ENCODE assay signal across 37 cellular contexts in the genomic region with DNA sequence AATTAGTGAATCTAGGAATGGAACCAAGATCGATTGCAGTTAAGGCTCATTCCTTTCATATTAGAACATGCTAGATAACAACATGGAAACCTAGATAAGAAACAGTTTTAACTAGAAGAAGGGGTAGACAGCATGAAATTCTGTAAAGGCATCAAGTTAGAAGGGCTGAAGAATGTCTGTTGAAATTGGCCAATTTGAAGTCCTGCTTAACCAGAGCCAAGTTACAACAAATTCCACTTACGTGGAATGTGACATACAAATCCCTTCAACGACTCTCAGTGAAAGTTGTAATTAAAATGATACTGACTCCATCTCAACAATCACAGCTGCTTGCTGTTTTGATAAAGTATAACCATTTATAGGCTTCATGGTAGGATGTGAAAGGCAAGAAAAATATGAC.
"Had no signal": no experiment of that assay in that cellular context is flagged by ENCODE, and none has a peak within 500 bp of the region (broad histone marks: within the 10 kb centered on the region; RNA-seq: fewer than 3 reads in every experiment).

No MANE protein-coding gene starts in this region.

- H3K27me3 Mint-ChIP-seq: activated CD4-positive, alpha-beta memory T cell treated with anti-CD3 and anti-CD28 coated beads, Interleukin-2, amount 10 ng/mL, durations not matched to agents 7 days and 5 days; activated CD4-positive, alpha-beta T cell treated with anti-CD3 and anti-CD28 coated beads for 36 hours; activated CD4-positive, alpha-beta T cell treated with anti-CD3 and anti-CD28 coated beads, Interleukin-2, amount 10 ng/mL, durations not matched to agents 7 days and 5 days; activated CD8-positive, alpha-beta memory T cell treated with anti-CD3 and anti-CD28 coated beads, Interleukin-2, amount 10 ng/mL, durations not matched to agents 7 days and 5 days; activated naive CD4-positive, alpha-beta T cell treated with anti-CD3 and anti-CD28 coated beads, Interleukin-2, amount 10 ng/mL, durations not matched to agents 7 days and 5 days; activated naive CD4-positive, alpha-beta T cell treated with anti-CD3 and anti-CD28 coated beads, Interleukin-2, amount 50 U/mL, for 24 hours; activated naive CD8-positive, alpha-beta T cell; activated naive CD8-positive, alpha-beta T cell treated with anti-CD3 and anti-CD28 coated beads, Interleukin-2, amount 10 ng/mL, durations not matched to agents 7 days and 5 days; activated naive CD8-positive, alpha-beta T cell treated with anti-CD3 and anti-CD28 coated beads, Interleukin-2, amount 50 U/mL, for 24 hours; activated T-cell treated with anti-CD3 and anti-CD28 coated beads, Interleukin-2, amount 50 U/mL, for 24 hours; brain had no signal

- ATAC-seq: activated CD4-positive, alpha-beta T cell treated with anti-CD3 and anti-CD28 coated beads for 36 hours; activated CD4-positive, CD25-positive, alpha-beta regulatory T cell treated with anti-CD3 and anti-CD28 coated beads, Interleukin-2, amount 50 U/mL, for 24 hours; activated CD8-positive, alpha-beta memory T cell treated with anti-CD3 and anti-CD28 coated beads, Interleukin-2, amount 10 ng/mL, durations not matched to agents 7 days and 5 days; activated CD8-positive, alpha-beta T cell treated with anti-CD3 and anti-CD28 coated beads, Interleukin-2, amount 10 ng/mL, durations not matched to agents 7 days and 5 days; activated naive CD8-positive, alpha-beta T cell treated with anti-CD3 and anti-CD28 coated beads, Interleukin-2, amount 50 U/mL, for 24 hours had no signal

- FAIRE-seq: bronchial epithelial cell, TTC549 had no signal

- H3K9me3 ChIP-seq: ascending aorta had no signal

- H3K36me3 Mint-ChIP-seq: activated CD8-positive, alpha-beta memory T cell treated with anti-CD3 and anti-CD28 coated beads, Interleukin-2, amount 10 ng/mL, durations not matched to agents 7 days and 5 days; activated naive CD4-positive, alpha-beta T cell treated with anti-CD3 and anti-CD28 coated beads, Interleukin-2, amount 10 ng/mL, durations not matched to agents 7 days and 5 days; activated naive CD4-positive, alpha-beta T cell treated with anti-CD3 and anti-CD28 coated beads, Interleukin-2, amount 50 U/mL, for 24 hours; activated naive CD8-positive, alpha-beta T cell; activated naive CD8-positive, alpha-beta T cell treated with anti-CD3 and anti-CD28 coated beads, Interleukin-2, amount 10 ng/mL, durations not matched to agents 7 days and 5 days; brain had no signal

- DNase-seq: activated CD4-positive, alpha-beta memory T cell treated with anti-CD3 and anti-CD28 coated beads, Interleukin-2, amount 10 ng/mL, durations not matched to agents 7 days and 5 days; activated CD4-positive, alpha-beta T cell treated with anti-CD3 and anti-CD28 coated beads for 1 hour; activated CD4-positive, alpha-beta T cell treated with anti-CD3 and anti-CD28 coated beads for 36 hours; activated CD4-positive, alpha-beta T cell treated with anti-CD3 and anti-CD28 coated beads for 48 hours; activated CD4-positive, alpha-beta T cell treated with anti-CD3 and anti-CD28 coated beads, Interleukin-2, amount 10 ng/mL, durations not matched to agents 7 days and 5 days; activated CD4-positive, alpha-beta T cell treated with anti-CD3 and anti-CD28 coated beads, Interleukin-2, amount 50 U/mL, for 48 hours; activated CD4-positive, CD25-positive, alpha-beta regulatory T cell; activated CD8-positive, alpha-beta memory T cell treated with anti-CD3 and anti-CD28 coated beads for 24 hours; activated CD8-positive, alpha-beta memory T cell treated with anti-CD3 and anti-CD28 coated beads, Interleukin-2, amount 10 ng/mL, durations not matched to agents 7 days and 5 days; activated CD8-positive, alpha-beta memory T cell treated with anti-CD3 and anti-CD28 coated beads, Interleukin-2, amount 50 U/mL, for 48 hours; activated CD8-positive, alpha-beta T cell treated with anti-CD3 and anti-CD28 coated beads, Interleukin-2, amount 10 ng/mL, durations not matched to agents 7 days and 5 days; activated effector memory CD4-positive, alpha-beta T cell treated with Interleukin-2 at 50 U/mL for 16 hours; activated gamma-delta T cell; activated naive CD4-positive, alpha-beta T cell treated with anti-CD3 and anti-CD28 coated beads, Interleukin-2, amount 10 ng/mL, durations not matched to agents 7 days and 5 days; activated naive CD4-positive, alpha-beta T cell treated with Interleukin-2 at 50 U/mL for 16 hours; activated naive CD8-positive, alpha-beta T cell treated with anti-CD3 and anti-CD28 coated beads, Interleukin-2, amount 10 ng/mL, durations not matched to agents 7 days and 5 days; activated naive CD8-positive, alpha-beta T cell treated with anti-CD3 and anti-CD28 coated beads, Interleukin-2, amount 50 U/mL, for 24 hours; activated T-cell treated with anti-CD3 and anti-CD28 coated beads, Interleukin-2, amount 50 U/mL, for 24 hours; activated T-cell treated with anti-CD3 and anti-CD28 coated beads, Interleukin-2, amount 50 U/mL, for 48 hours; amygdala; anterior cingulate cortex; central memory CD4-positive, alpha-beta T cell; T-helper 1 cell; T-helper 2 cell; T-helper 9 cell had no signal

- H3K36me3 ChIP-seq: ascending aorta, cardiac muscle cell had no signal

- H3K4me1 Mint-ChIP-seq: activated CD4-positive, alpha-beta memory T cell treated with anti-CD3 and anti-CD28 coated beads, Interleukin-2, amount 10 ng/mL, durations not matched to agents 7 days and 5 days; activated CD4-positive, alpha-beta T cell treated with anti-CD3 and anti-CD28 coated beads for 36 hours; activated CD4-positive, alpha-beta T cell treated with anti-CD3 and anti-CD28 coated beads, Interleukin-2, amount 10 ng/mL, durations not matched to agents 7 days and 5 days; activated CD8-positive, alpha-beta memory T cell treated with anti-CD3 and anti-CD28 coated beads, Interleukin-2, amount 10 ng/mL, durations not matched to agents 7 days and 5 days; activated naive CD4-positive, alpha-beta T cell treated with anti-CD3 and anti-CD28 coated beads, Interleukin-2, amount 10 ng/mL, durations not matched to agents 7 days and 5 days; activated naive CD4-positive, alpha-beta T cell treated with anti-CD3 and anti-CD28 coated beads, Interleukin-2, amount 50 U/mL, for 24 hours; activated naive CD8-positive, alpha-beta T cell treated with anti-CD3 and anti-CD28 coated beads, Interleukin-2, amount 10 ng/mL, durations not matched to agents 7 days and 5 days; activated naive CD8-positive, alpha-beta T cell treated with anti-CD3 and anti-CD28 coated beads, Interleukin-2, amount 50 U/mL, for 24 hours; brain had no signal

- H3K4me1 ChIP-seq: ascending aorta had no signal

- H3K27ac ChIP-seq: ascending aorta, cardiac muscle cell, VCaP had no signal

- H3K4me3 Mint-ChIP-seq: activated CD4-positive, alpha-beta memory T cell treated with anti-CD3 and anti-CD28 coated beads, Interleukin-2, amount 10 ng/mL, durations not matched to agents 7 days and 5 days; activated CD4-positive, alpha-beta T cell treated with anti-CD3 and anti-CD28 coated beads for 36 hours; activated CD4-positive, alpha-beta T cell treated with anti-CD3 and anti-CD28 coated beads, Interleukin-2, amount 10 ng/mL, durations not matched to agents 7 days and 5 days; activated CD8-positive, alpha-beta memory T cell treated with anti-CD3 and anti-CD28 coated beads, Interleukin-2, amount 10 ng/mL, durations not matched to agents 7 days and 5 days; activated CD8-positive, alpha-beta T cell treated with anti-CD3 and anti-CD28 coated beads, Interleukin-2, amount 10 ng/mL, durations not matched to agents 7 days and 5 days; activated naive CD4-positive, alpha-beta T cell treated with anti-CD3 and anti-CD28 coated beads, Interleukin-2, amount 10 ng/mL, durations not matched to agents 7 days and 5 days; activated naive CD4-positive, alpha-beta T cell treated with anti-CD3 and anti-CD28 coated beads, Interleukin-2, amount 50 U/mL, for 24 hours; activated naive CD8-positive, alpha-beta T cell; activated naive CD8-positive, alpha-beta T cell treated with anti-CD3 and anti-CD28 coated beads, Interleukin-2, amount 10 ng/mL, durations not matched to agents 7 days and 5 days; activated naive CD8-positive, alpha-beta T cell treated with anti-CD3 and anti-CD28 coated beads, Interleukin-2, amount 50 U/mL, for 24 hours; activated T-cell treated with anti-CD3 and anti-CD28 coated beads, Interleukin-2, amount 50 U/mL, for 24 hours; brain; T-helper 1 cell treated with Interleukin-12 subunit alpha and Interleukin-12 subunit beta and Interleukin-4 antibody, amounts not matched to agents 30 μg/mL and 1 μg/mL, for 36 hours; T-helper 2 cell treated with Interferon-gamma antibody and Interleukin-4, amounts not matched to agents 5 μg/mL and 100 μg/mL, for 36 hours had no signal

- H3K27me3 ChIP-seq: ascending aorta, cardiac muscle cell had no signal

- H3K4me3 ChIP-seq: ascending aorta, cardiac muscle cell had no signal

- H3K27ac Mint-ChIP-seq: activated CD4-positive, alpha-beta memory T cell treated with anti-CD3 and anti-CD28 coated beads, Interleukin-2, amount 10 ng/mL, durations not matched to agents 7 days and 5 days; activated CD4-positive, alpha-beta T cell treated with anti-CD3 and anti-CD28 coated beads for 36 hours; activated CD4-positive, alpha-beta T cell treated with anti-CD3 and anti-CD28 coated beads, Interleukin-2, amount 10 ng/mL, durations not matched to agents 7 days and 5 days; activated CD8-positive, alpha-beta memory T cell treated with anti-CD3 and anti-CD28 coated beads, Interleukin-2, amount 10 ng/mL, durations not matched to agents 7 days and 5 days; activated CD8-positive, alpha-beta T cell treated with anti-CD3 and anti-CD28 coated beads, Interleukin-2, amount 10 ng/mL, durations not matched to agents 7 days and 5 days; activated naive CD4-positive, alpha-beta T cell treated with anti-CD3 and anti-CD28 coated beads, Interleukin-2, amount 10 ng/mL, durations not matched to agents 7 days and 5 days; activated naive CD4-positive, alpha-beta T cell treated with anti-CD3 and anti-CD28 coated beads, Interleukin-2, amount 50 U/mL, for 24 hours; activated naive CD8-positive, alpha-beta T cell; activated naive CD8-positive, alpha-beta T cell treated with anti-CD3 and anti-CD28 coated beads, Interleukin-2, amount 10 ng/mL, durations not matched to agents 7 days and 5 days; activated naive CD8-positive, alpha-beta T cell treated with anti-CD3 and anti-CD28 coated beads, Interleukin-2, amount 50 U/mL, for 24 hours; activated T-cell treated with anti-CD3 and anti-CD28 coated beads, Interleukin-2, amount 50 U/mL, for 24 hours; activated T-helper 2 cell treated with anti-CD3 and anti-CD28 coated beads, Interferon-gamma antibody, Interleukin-2, Interleukin-4, amounts not matched to agents 10 μg/mL and 5 μg/mL and 100 μg/mL, durations not matched to agents 14 hours and 24 hours and 36 hours; brain; T-helper 1 cell treated with Interleukin-12 subunit alpha and Interleukin-12 subunit beta and Interleukin-4 antibody, amounts not matched to agents 30 μg/mL and 1 μg/mL, for 36 hours; T-helper 2 cell treated with Interferon-gamma antibody and Interleukin-4, amounts not matched to agents 5 μg/mL and 100 μg/mL, for 36 hours had no signal

- H3K9me3 Mint-ChIP-seq: activated CD4-positive, alpha-beta memory T cell treated with anti-CD3 and anti-CD28 coated beads, Interleukin-2, amount 10 ng/mL, durations not matched to agents 7 days and 5 days; activated naive CD4-positive, alpha-beta T cell treated with anti-CD3 and anti-CD28 coated beads, Interleukin-2, amount 50 U/mL, for 24 hours; activated T-helper 2 cell treated with anti-CD3 and anti-CD28 coated beads, Interferon-gamma antibody, Interleukin-2, Interleukin-4, amounts not matched to agents 10 μg/mL and 5 μg/mL and 100 μg/mL, durations not matched to agents 14 hours and 24 hours and 36 hours had no signal
